ENCODE assay signal across 26 cellular contexts in the genomic region with DNA sequence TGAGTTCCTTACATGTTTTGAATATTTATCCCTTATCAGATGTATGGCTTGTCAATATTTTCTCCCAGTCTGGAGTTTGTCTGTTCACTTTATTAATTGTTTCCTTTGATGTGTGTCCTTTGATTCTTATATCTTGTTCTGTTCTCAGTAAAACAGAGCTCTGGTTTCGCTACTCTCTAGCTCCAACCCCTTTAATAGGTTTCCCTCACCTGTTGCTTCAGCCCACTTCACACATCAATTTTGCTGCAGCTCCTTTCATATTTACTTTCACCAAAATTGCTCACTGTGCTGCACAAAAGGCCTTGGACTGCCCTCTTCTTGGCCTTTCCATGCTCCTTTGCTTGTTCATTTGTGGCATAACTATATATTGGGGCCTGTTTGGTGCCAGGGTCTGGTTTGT.
"Had no signal": no experiment of that assay in that cellular context is flagged by ENCODE, and none has a peak within 500 bp of the region (broad histone marks: within the 10 kb centered on the region; RNA-seq: fewer than 3 reads in every experiment).

No MANE protein-coding gene starts in this region.

- H3K79me2 ChIP-seq: hepatocyte had no signal

- H3K9me3 Mint-ChIP-seq: memory B cell; natural killer cell; stimulated activated memory B cell treated with anti-CD40 and anti-IgM and Interleukin-4, amounts not matched to agents 10 μg/mL and 1 μg/mL and 100 μg/mL, for 72 hours; type B pancreatic cell had no signal

- H3K36me3 ChIP-seq: esophagus muscularis mucosa, gastroesophageal sphincter, heart left ventricle, ovary, sigmoid colon, tibial artery had no signal

- H3K4me1 ChIP-seq: esophagus muscularis mucosa, foreskin keratinocyte, gastroesophageal sphincter, heart left ventricle, psoas muscle, testis, tibial artery had no signal

- ATAC-seq: foreskin keratinocyte; gastroesophageal sphincter; heart left ventricle; left lobe of liver; natural killer cell; psoas muscle; right cardiac atrium; stimulated activated memory B cell treated with anti-CD40 and anti-IgM and Interleukin-4, amounts not matched to agents 10 μg/mL and 1 μg/mL and 100 μg/mL, for 72 hours; stimulated activated naive CD8-positive, alpha-beta T cell treated with anti-CD3 and anti-CD28 coated beads, Interleukin-15, Interleukin-2, amounts not matched to agents 100 U/mL and 50 U/mL, for 24 hours had no signal

- H3K27me3 Mint-ChIP-seq: stimulated activated memory B cell treated with anti-CD40 and anti-IgM and Interleukin-4, amounts not matched to agents 10 μg/mL and 1 μg/mL and 100 μg/mL, for 72 hours; type B pancreatic cell had no signal

- H3K36me3 Mint-ChIP-seq: memory B cell; natural killer cell; stimulated activated memory B cell treated with anti-CD40 and anti-IgM and Interleukin-4, amounts not matched to agents 10 μg/mL and 1 μg/mL and 100 μg/mL, for 72 hours; type B pancreatic cell had no signal

- H3K27me3 ChIP-seq: esophagus muscularis mucosa, gastroesophageal sphincter, heart left ventricle, hepatocyte, ovary, sigmoid colon, testis, tibial artery had no signal

- H3K4me2 ChIP-seq: hepatocyte had no signal

- H3K4me3 Mint-ChIP-seq: memory B cell; natural killer cell; stimulated activated memory B cell treated with anti-CD40 and anti-IgM and Interleukin-4, amounts not matched to agents 10 μg/mL and 1 μg/mL and 100 μg/mL, for 72 hours; type B pancreatic cell had no signal

- H2AFZ ChIP-seq: hepatocyte had no signal

- DNase-seq: cortex of kidney; effector CD4-positive, alpha-beta T cell; foreskin keratinocyte; heart left ventricle; kidney; natural killer cell; occipital lobe; ovary; posterior cingulate gyrus; psoas muscle; right cardiac atrium; sigmoid colon; stimulated activated CD4-positive, alpha-beta T cell treated with anti-CD3 and anti-CD28 coated beads, Interleukin-2, amount 100 ng/mL, for 24 hours; stimulated activated CD4-positive, alpha-beta T cell treated with anti-CD3 and anti-CD28 coated beads, Interleukin-4, amount 100 ng/mL, for 24 hours; stimulated activated naive CD8-positive, alpha-beta T cell treated with anti-CD3 and anti-CD28 coated beads, Interleukin-15, Interleukin-2, amounts not matched to agents 100 U/mL and 50 U/mL, for 24 hours; substantia nigra; testis; tibial artery had no signal

- H3K27ac ChIP-seq: esophagus muscularis mucosa, foreskin keratinocyte, gastroesophageal sphincter, heart left ventricle, hepatocyte, ovary, psoas muscle, sigmoid colon, testis, tibial artery had no signal

- H3K4me3 ChIP-seq: esophagus muscularis mucosa, gastroesophageal sphincter, heart left ventricle, hepatocyte, lung, ovary, psoas muscle, sigmoid colon, testis, tibial artery had no signal

- H3K27ac Mint-ChIP-seq: memory B cell; stimulated activated memory B cell treated with anti-CD40 and anti-IgM and Interleukin-4, amounts not matched to agents 10 μg/mL and 1 μg/mL and 100 μg/mL, for 72 hours; type B pancreatic cell had no signal
